In the genomic region with DNA sequence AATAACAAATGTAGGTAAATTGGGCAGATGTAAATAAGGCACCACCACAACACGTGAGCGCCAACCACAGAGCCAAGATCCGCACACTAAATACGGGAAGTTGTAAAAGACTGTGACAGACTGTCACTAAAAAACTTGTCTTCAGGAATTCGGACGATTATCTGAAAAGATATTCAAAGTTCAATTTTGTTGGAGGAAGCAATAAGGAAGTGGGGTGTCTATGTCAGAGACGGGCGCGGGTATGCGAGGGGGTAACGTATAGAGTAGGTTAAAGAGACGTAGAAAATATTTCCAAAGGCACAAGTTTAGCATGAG, we compare ENCODE assay signal across 8 cellular contexts. TPM values are rescaled to one million over a fixed set of nuclear protein-coding genes. Genes with fewer than 3 reads are reported as not detected.
DNase-seq lines count a peak whose midpoint lies in the region; ATAC-seq and TF ChIP-seq lines count a peak whose summit lies in the region.

No MANE protein-coding gene starts in this region.

- peak overlapping the region; percentile 91 for H3K4me3 Mint-ChIP-seq in activated T-helper 1 cell treated with anti-CD3 and anti-CD28 coated beads, Interleukin-12 subunit alpha, Interleukin-12 subunit beta, Interleukin-2, Interleukin-4 antibody, amounts not matched to agents 30 ng/mL and 10 ng/mL and 1 ng/mL, durations not matched to agents 14 hours and 24 hours and 36 hours

- peak overlapping the region; percentile 99 for H3K27ac Mint-ChIP-seq in activated T-helper 1 cell treated with anti-CD3 and anti-CD28 coated beads, Interleukin-12 subunit alpha, Interleukin-12 subunit beta, Interleukin-2, Interleukin-4 antibody, amounts not matched to agents 30 ng/mL and 10 ng/mL and 1 ng/mL, durations not matched to agents 14 hours and 24 hours and 36 hours

- H3K9me3 Mint-ChIP-seq in activated T-helper 1 cell treated with anti-CD3 and anti-CD28 coated beads, Interleukin-12 subunit alpha, Interleukin-12 subunit beta, Interleukin-2, Interleukin-4 antibody, amounts not matched to agents 30 ng/mL and 10 ng/mL and 1 ng/mL, durations not matched to agents 14 hours and 24 hours and 36 hours: peaks cover 4% of the 10 kb centered on the region

- H3K27me3 Mint-ChIP-seq in activated T-helper 1 cell treated with anti-CD3 and anti-CD28 coated beads, Interleukin-12 subunit alpha, Interleukin-12 subunit beta, Interleukin-2, Interleukin-4 antibody, amounts not matched to agents 30 ng/mL and 10 ng/mL and 1 ng/mL, durations not matched to agents 14 hours and 24 hours and 36 hours (ENCODE audit: insufficient read depth): peaks cover 7% of the 10 kb centered on the region

- peaks cover 22% of the 10 kb centered on the region for H3K36me3 ChIP-seq in BE2C
- H3K36me3 ChIP-seq in gastroesophageal sphincter: peaks cover 0 to 16% of the 10 kb centered on the region in 2 donors

- no peaks in the 10 kb centered on the region for H3K27me3 ChIP-seq in BE2C
- H3K27me3 ChIP-seq in gastroesophageal sphincter: no peaks in the 10 kb centered on the region

- no peak for TF ChIP-seq EP300 in gastroesophageal sphincter (IDR thresholded peaks at IDR 0.05)

- H3K4me1 ChIP-seq in BE2C (no peaks in the 10 kb centered on the region), gastroesophageal sphincter (peaks cover 5 to 41% (median 9%) of the 10 kb centered on the region in 3 donors)

- H3K4me1 Mint-ChIP-seq in activated T-helper 1 cell treated with anti-CD3 and anti-CD28 coated beads, Interleukin-12 subunit alpha, Interleukin-12 subunit beta, Interleukin-2, Interleukin-4 antibody, amounts not matched to agents 30 ng/mL and 10 ng/mL and 1 ng/mL, durations not matched to agents 14 hours and 24 hours and 36 hours (ENCODE audit: low read depth): peaks cover 75% of the 10 kb centered on the region

- TF ChIP-seq CTCF in BE2C (IDR thresholded peaks at IDR 0.05; ENCODE audit: low read depth, low read length) (no peak), gastroesophageal sphincter (IDR thresholded peaks at IDR 0.05) (no peak), retinal pigment epithelial cell (conservative IDR thresholded peaks at IDR 0.05; ENCODE audit: low read depth, low read length) (no peak)

- H3K9me3 ChIP-seq in BE2C (no peaks in the 10 kb centered on the region), gastroesophageal sphincter (no peaks in the 10 kb centered on the region)

- WGBS in gastroesophageal sphincter (ENCODE audit: low coverage in 1 of 2), 2 donors: 21 to 22% methylated on average over 11 to 12 of the region's 12 CpGs

- intact Hi-C loops in activated T-helper 1 cell treated with anti-CD3 and anti-CD28 coated beads, Interleukin-12 subunit alpha, Interleukin-12 subunit beta, Interleukin-2, Interleukin-4 antibody, amounts not matched to agents 30 ng/mL and 10 ng/mL and 1 ng/mL, durations not matched to agents 14 hours and 24 hours and 36 hours (cut with micrococcal nuclease): loop anchor here (1.0 to 10.0 kb wide), 7 partner anchors 156 to 1866 kb away; a partner anchor contains a TSS

- H3K27ac ChIP-seq in gastroesophageal sphincter: peak overlapping the region; percentile 81 to 94 (median 92)

- TF ChIP-seq POLR2A in gastroesophageal sphincter (IDR thresholded peaks at IDR 0.05): no peak

- peaks cover 26% of the 10 kb centered on the region for H3K36me3 Mint-ChIP-seq in activated T-helper 1 cell treated with anti-CD3 and anti-CD28 coated beads, Interleukin-12 subunit alpha, Interleukin-12 subunit beta, Interleukin-2, Interleukin-4 antibody, amounts not matched to agents 30 ng/mL and 10 ng/mL and 1 ng/mL, durations not matched to agents 14 hours and 24 hours and 36 hours (ENCODE audit: low read depth)

- DNase-seq in BE2C (no peak), NOMO-1 treated with dmso at 0.1 percent for 144 hours (lab: John Stamatoyannopoulos, UW; ENCODE audit: unreplicated experiment) (peak; percentile 69), retinal pigment epithelial cell (ENCODE audit: low read depth) (no peak), NCI-H2196 treated with DMSO at 0.1 percent for 48 hours (lab: John Stamatoyannopoulos, UW; ENCODE audit: unreplicated experiment) (no peak)
- DNase-seq in activated T-helper 1 cell treated with anti-CD3 and anti-CD28 coated beads, Interleukin-12 subunit alpha, Interleukin-12 subunit beta, Interleukin-2, Interleukin-4 antibody, amounts not matched to agents 30 ng/mL and 10 ng/mL and 1 ng/mL, durations not matched to agents 14 hours and 24 hours and 36 hours (ENCODE audit: low spot score): peak; percentile 60

- ATAC-seq in GM21737 (IDR thresholded peaks at IDR 0.05; ENCODE audit: unreplicated experiment) (peak; percentile 13), gastroesophageal sphincter (no peak), esophagus mucosa (no peak)

- peak overlapping the region; percentile 75 for H3K4me3 ChIP-seq in BE2C (ENCODE audit: low read depth, low read length)
- peak overlapping the region; percentile 41 to 75 for H3K4me3 ChIP-seq in gastroesophageal sphincter
- peak overlapping the region; percentile 78 for H3K4me3 ChIP-seq in retinal pigment epithelial cell (ENCODE audit: low read length)

RNA-seq across cellular contexts. Expression of a gene that starts 1.5 kb away (rescaled TPM):
- 228 TPM for polyA plus RNA-seq in BE2C (2012; ENCODE audit: insufficient read depth, insufficient read length, low read depth)
- total RNA-seq in activated T-helper 1 cell treated with anti-CD3 and anti-CD28 coated beads, Interleukin-12 subunit alpha, Interleukin-12 subunit beta, Interleukin-2, Interleukin-4 antibody, amounts not matched to agents 30 ng/mL and 10 ng/mL and 1 ng/mL, durations not matched to agents 14 hours and 24 hours and 36 hours: 427 and 446 TPM in 2 replicates
- total RNA-seq in gastroesophageal sphincter (100 to 1,000 TPM; 137 to 334 (median 231) TPM), esophagus mucosa (219 TPM)

RNA-seq across cellular contexts. Expression of a gene that starts 37.0 kb away (rescaled TPM):
- 27.5 TPM for polyA plus RNA-seq in BE2C (2012; ENCODE audit: insufficient read depth, insufficient read length, low read depth)
- total RNA-seq in activated T-helper 1 cell treated with anti-CD3 and anti-CD28 coated beads, Interleukin-12 subunit alpha, Interleukin-12 subunit beta, Interleukin-2, Interleukin-4 antibody, amounts not matched to agents 30 ng/mL and 10 ng/mL and 1 ng/mL, durations not matched to agents 14 hours and 24 hours and 36 hours: 80.4 and 81.6 TPM in 2 replicates
- 10 to 100 TPM; 12.5 to 30.4 (median 21.3) TPM for total RNA-seq in gastroesophageal sphincter
- total RNA-seq in esophagus mucosa: 20.4 TPM

Comparison
In these comparisons a context has a peak if more than half of its experiments do, and no peak if none do; other contexts are left out.
1. DNase-seq: peak in NOMO-1 treated with dmso at 0.1 percent for 144 hours (single experiment) and activated T-helper 1 cell treated with anti-CD3 and anti-CD28 coated beads, Interleukin-12 subunit alpha, Interleukin-12 subunit beta, Interleukin-2, Interleukin-4 antibody, amounts not matched to agents 30 ng/mL and 10 ng/mL and 1 ng/mL, durations not matched to agents 14 hours and 24 hours and 36 hours (single experiment); none in BE2C (single experiment), retinal pigment epithelial cell (single experiment) and NCI-H2196 treated with DMSO at 0.1 percent for 48 hours (single experiment).
2. Peak in every context shown above with its lines, with median percentiles within 50 percentile points of each other: H3K4me3 ChIP-seq.